Comparison of ENCODE assay signal across 17 cellular contexts in genomic region chr11:36222755-36223635, GRCh38.
A peak's percentile ranks its signal among the peaks of the same experiment; 100 is the strongest.
DNase-seq lines count a peak whose midpoint lies in the region.
"Had no signal": no experiment of that assay in that cellular context is flagged by ENCODE, and none has a peak within 500 bp of the region (broad histone marks: within the 10 kb centered on the region; RNA-seq: fewer than 3 reads in every experiment).

No MANE protein-coding gene starts in this region.

- H3K4me3 ChIP-seq in subcutaneous abdominal adipose tissue (ENCODE audit: low read depth in 1 of 5, low read length in 5 of 5): peak overlapping the region in 1 of 5 donors; percentile 9
- H3K4me3 ChIP-seq: body of pancreas had no signal

- peaks cover 0 to 11% (median 7%) of the 10 kb centered on the region in 5 donors for H3K9me3 ChIP-seq in subcutaneous abdominal adipose tissue (ENCODE audit: control insufficient read depth in 5 of 5, low read length in 5 of 5)

- DNase-seq in NCI-H1105 treated with DMSO at 0.1 percent for 48 hours (lab: John Stamatoyannopoulos, UW) (peak; percentile 42), NCI-H1105 (lab: John Stamatoyannopoulos, UW) (no peak), NCI-H69 (lab: John Stamatoyannopoulos, UW) (peak; percentile 60), inferior parietal cortex (ENCODE audit: extremely low spot score) (peak; percentile 47), activated gamma-delta T cell treated with Interleukin-2 at 50 U/mL for 16 hours (no peak), OCI-M2 (lab: John Stamatoyannopoulos, UW; ENCODE audit: unreplicated experiment) (no peak)
- no peak for DNase-seq in central memory CD4-positive, alpha-beta T cell
- DNase-seq: activated CD4-positive, alpha-beta memory T cell treated with anti-CD3 and anti-CD28 coated beads for 36 hours; CD4-positive, alpha-beta T cell; effector CD8-positive, alpha-beta T cell; glutamatergic neuron; islet precursor cell; NCI-H1092; SIG-M5 had no signal

- peaks cover 0 to 10% (median 5%) of the 10 kb centered on the region in 5 donors for H3K36me3 ChIP-seq in subcutaneous abdominal adipose tissue (ENCODE audit: control insufficient read depth in 5 of 5, insufficient read depth in 5 of 5, low read length in 5 of 5)

- H3K27ac ChIP-seq in subcutaneous abdominal adipose tissue (ENCODE audit: low read depth, low read length): peak overlapping the region; percentile 74
- H3K27ac ChIP-seq: 22Rv1, body of pancreas had no signal

- peaks cover 0 to 9% (median 5%) of the 10 kb centered on the region in 5 donors for H3K4me1 ChIP-seq in subcutaneous abdominal adipose tissue (ENCODE audit: control insufficient read depth in 5 of 5, insufficient read depth in 5 of 5, low read length in 5 of 5)
- H3K4me1 ChIP-seq: body of pancreas had no signal

- H3K27me3 ChIP-seq in subcutaneous abdominal adipose tissue (ENCODE audit: control insufficient read depth in 5 of 5, insufficient read depth in 4 of 5, low read length in 5 of 5): no peaks in the 10 kb centered on the region
- H3K27me3 ChIP-seq: body of pancreas had no signal

- no peak overlapping the region for H3K9ac ChIP-seq in subcutaneous abdominal adipose tissue (ENCODE audit: low read length in 5 of 5)

Comparison
In these comparisons a context has a peak if more than half of its experiments do, and no peak if none do; other contexts are left out.
1. DNase-seq: peak in NCI-H1105 treated with DMSO at 0.1 percent for 48 hours (single experiment), NCI-H69 (single experiment) and inferior parietal cortex (single experiment); none in NCI-H1105 (single experiment), activated gamma-delta T cell treated with Interleukin-2 at 50 U/mL for 16 hours (single experiment), central memory CD4-positive, alpha-beta T cell (single experiment) and OCI-M2 (single experiment).